Comparison of ENCODE assay signal across 11 cellular contexts in genomic region chr10:102595914-102596313, GRCh38. TPM values are rescaled to one million over a fixed set of nuclear protein-coding genes. Genes with fewer than 3 reads are reported as not detected.
DNase-seq lines count a peak whose midpoint lies in the region; ATAC-seq, FAIRE-seq and TF ChIP-seq lines count a peak whose summit lies in the region.
"Had no signal": no experiment of that assay in that cellular context is flagged by ENCODE, and none has a peak within 500 bp of the region (broad histone marks: within the 10 kb centered on the region; RNA-seq: fewer than 3 reads in every experiment).

No MANE protein-coding gene starts in this region.

- TF ChIP-seq CTCF in A549 (IDR thresholded peaks at IDR 0.05) = no peak
- TF ChIP-seq CTCF in neural crest cell (conservative IDR thresholded peaks at IDR 0.05) = no peak

- H3K4me1 Mint-ChIP-seq in neural crest cell = peaks cover 39% of the 10 kb centered on the region
- peaks cover 10% of the 10 kb centered on the region for H3K4me1 Mint-ChIP-seq in stimulated activated naive CD8-positive, alpha-beta T cell treated with anti-CD3 and anti-CD28 coated beads, Interleukin-15, amount 100 ng/mL, for 72 hours
- H3K4me1 Mint-ChIP-seq: T-cell had no signal

- 73% methylated on average over 4 of the region's 4 CpGs for WGBS in A549 (ENCODE audit: missing lambda C conversion rate)
- WGBS in HUES64 = 51% methylated on average over 4 of the region's 4 CpGs
- WGBS in ectodermal cell, 2 experiments = 73 to 76% methylated on average over 4 of the region's 4 CpGs

- H3K27ac Mint-ChIP-seq in neural crest cell (ENCODE audit: unreplicated experiment) = peak overlapping the region; percentile 75
- peak overlapping the region in 1 of 2 donors; percentile 54 for H3K27ac Mint-ChIP-seq in stimulated activated naive CD8-positive, alpha-beta T cell treated with anti-CD3 and anti-CD28 coated beads, Interleukin-15, amount 100 ng/mL, for 72 hours
- H3K27ac Mint-ChIP-seq: activated CD8-positive, alpha-beta T cell treated with anti-CD3 and anti-CD28 coated beads, Interleukin-2, amount 10 ng/mL, durations not matched to agents 7 days and 5 days; T-cell had no signal

- H3K36me3 ChIP-seq in HUES64 (ENCODE audit: insufficient read depth, low read length) = peaks cover 14% of the 10 kb centered on the region; the same call in 1 of the 2 replicates
- peaks cover 24% of the 10 kb centered on the region for H3K36me3 ChIP-seq in ectodermal cell (ENCODE audit: control insufficient read depth, insufficient read depth, low read length)

- no peaks in the 10 kb centered on the region for H3K27me3 Mint-ChIP-seq in neural crest cell (ENCODE audit: low read depth)
- H3K27me3 Mint-ChIP-seq in stimulated activated naive CD8-positive, alpha-beta T cell treated with anti-CD3 and anti-CD28 coated beads, Interleukin-15, amount 100 ng/mL, for 72 hours = no peaks in the 10 kb centered on the region
- H3K27me3 Mint-ChIP-seq: T-cell had no signal

- H3K27me3 ChIP-seq in HUES64 (ENCODE audit: insufficient read depth, low read length) = no peaks in the 10 kb centered on the region
- no peaks in the 10 kb centered on the region for H3K27me3 ChIP-seq in ectodermal cell (ENCODE audit: control insufficient read depth, insufficient read depth, low read length, poor library complexity, severe bottlenecking)
- H3K27me3 ChIP-seq: adrenal gland had no signal

- peaks cover 2% of the 10 kb centered on the region for H3K36me3 Mint-ChIP-seq in neural crest cell (ENCODE audit: low read depth)

- no peak for TF ChIP-seq RAD21 in A549 (conservative IDR thresholded peaks at IDR 0.05 in 1 of 2, IDR thresholded peaks at IDR 0.05 in 1 of 2)

- no peak for FAIRE-seq in A549 (lab: Jason Lieb, UNC)

- H3K9ac ChIP-seq in HUES64 (ENCODE audit: low read depth, low read length) = peak overlapping the region; percentile 4; the same call in 1 of the 2 replicates

- CTCF ChIA-PET in A549 (lab: Yijun Ruan, JAX) = interaction anchor here (0.7 to 10.7 kb wide), 21 partner anchors 9 to 367 kb away, joined by 3 to 60 read pairs (median 6); partner anchors contain the start of gene SUFU

- 0 out of 3 replicates have a peak, but pooled peaks cover 3% of the 10 kb centered on the region for H3K4me1 ChIP-seq in A549
- H3K4me1 ChIP-seq in HUES64 (ENCODE audit: insufficient read depth, low read length) = peaks cover 10% of the 10 kb centered on the region
- peaks cover 7% of the 10 kb centered on the region for H3K4me1 ChIP-seq in ectodermal cell (ENCODE audit: control insufficient read depth, insufficient read depth, low read length)

- H3K4me3 Mint-ChIP-seq in neural crest cell = no peak overlapping the region
- H3K4me3 Mint-ChIP-seq in stimulated activated naive CD8-positive, alpha-beta T cell treated with anti-CD3 and anti-CD28 coated beads, Interleukin-15, amount 100 ng/mL, for 72 hours = no peak overlapping the region
- H3K4me3 Mint-ChIP-seq: activated CD8-positive, alpha-beta T cell treated with anti-CD3 and anti-CD28 coated beads, Interleukin-2, amount 10 ng/mL, durations not matched to agents 7 days and 5 days; T-cell had no signal

- no peaks in the 10 kb centered on the region for H3K9me3 Mint-ChIP-seq in neural crest cell
- H3K9me3 Mint-ChIP-seq in stimulated activated naive CD8-positive, alpha-beta T cell treated with anti-CD3 and anti-CD28 coated beads, Interleukin-15, amount 100 ng/mL, for 72 hours = no peaks in the 10 kb centered on the region
- H3K9me3 Mint-ChIP-seq: T-cell had no signal

- H3K4me3 ChIP-seq in A549 = no peak overlapping the region
- H3K4me3 ChIP-seq in HUES64 (ENCODE audit: low read length) = no peak overlapping the region
- no peak overlapping the region for H3K4me3 ChIP-seq in ectodermal cell (ENCODE audit: insufficient read depth, low read depth, low read length)
- H3K4me3 ChIP-seq: adrenal gland had no signal

- TF ChIP-seq POLR2A in A549 (IDR thresholded peaks at IDR 0.05; ENCODE audit: low read length) = no peak

- no peak for TF ChIP-seq EP300 in A549 (IDR thresholded peaks at IDR 0.05)

- DNase-seq in A549 (ENCODE audit: low read depth in 1 of 2, low spot score in 1 of 2) = no peak
- DNase-seq in neural crest cell (ENCODE audit: low read depth, low spot score) = no peak
- DNase-seq in NCI-H2227 treated with DMSO at 0.1 percent for 48 hours (lab: John Stamatoyannopoulos, UW) = no peak
- DNase-seq in stimulated activated naive CD8-positive, alpha-beta T cell treated with anti-CD3 and anti-CD28 coated beads, Interleukin-15, amount 100 ng/mL, for 72 hours = no peak
- no peak for DNase-seq in NCI-H69 (lab: John Stamatoyannopoulos, UW)

- peak overlapping the region in 1 of 2 experiments; percentile 38; a peak in 1 of 6 replicates for H3K27ac ChIP-seq in A549
- H3K27ac ChIP-seq in HUES64 (ENCODE audit: low read depth, low read length) = peak overlapping the region; percentile 32; the same call in 1 of the 2 replicates
- H3K27ac ChIP-seq in ectodermal cell (ENCODE audit: insufficient read depth, low read depth, low read length, poor library complexity, severe bottlenecking) = peak overlapping the region; percentile 39

- POLR2A ChIA-PET in A549 (lab: Yijun Ruan, JAX) = interaction anchor here (1.1 to 1.3 kb wide), 2 partner anchors 12 to 46 kb away, joined by 3 to 4 read pairs; no protein-coding TSS in a partner anchor

- no peaks in the 10 kb centered on the region for H3K9me3 ChIP-seq in A549
- H3K9me3 ChIP-seq in HUES64 (ENCODE audit: insufficient read depth, low read depth, low read length) = no peaks in the 10 kb centered on the region
- no peaks in the 10 kb centered on the region for H3K9me3 ChIP-seq in ectodermal cell (ENCODE audit: control insufficient read depth, low read length)
- H3K9me3 ChIP-seq: adrenal gland had no signal

- H3K4me2 ChIP-seq in A549 = no peak overlapping the region

- ATAC-seq in A549 = peak; percentile 22 to 27; a peak in 3 of 6 replicates
- ATAC-seq in GM21737 (IDR thresholded peaks at IDR 0.05; ENCODE audit: unreplicated experiment) = no peak
- no peak for ATAC-seq in stimulated activated naive CD8-positive, alpha-beta T cell treated with anti-CD3 and anti-CD28 coated beads, Interleukin-15, amount 100 ng/mL, for 72 hours

TF ChIP-seq in A549, 52 proteins besides CTCF, POLR2A, EP300 and RAD21:
- TF ChIP-seq REST (IDR thresholded peaks at IDR 0.05) (no peak), CHD2 (IDR thresholded peaks at IDR 0.05; ENCODE audit: low read length, partially characterized antibody) (no peak), FOSB (CRISPR knock-in tag; IDR thresholded peaks at IDR 0.05) (no peak), NPAS2 (CRISPR knock-in tag; IDR thresholded peaks at IDR 0.05; ENCODE audit: borderline replicate concordance) (no peak), BHLHE40 (IDR thresholded peaks at IDR 0.05; ENCODE audit: low read depth, low read length) (no peak), JUNB (IDR thresholded peaks at IDR 0.05) (no peak), FOXS1 (CRISPR knock-in tag; IDR thresholded peaks at IDR 0.05) (no peak), SREBF2 (IDR thresholded peaks at IDR 0.05) (no peak), MAZ (IDR thresholded peaks at IDR 0.05; ENCODE audit: borderline replicate concordance, low read depth, low read length) (no peak), CBX8 (IDR thresholded peaks at IDR 0.05) (no peak), MAFK (IDR thresholded peaks at IDR 0.05; ENCODE audit: partially characterized antibody) (no peak)

RNA-seq across cellular contexts. Expression of gene TRIM8, which starts 48.4 kb away (rescaled TPM):
- 26.6 and 32.5 TPM in 2 replicates for polyA plus RNA-seq in A549 (2011; rRNA removed)
- 40.1 and 46.5 TPM in 2 replicates for polyA plus RNA-seq in A549 (2012; cell fraction: cytosol; rRNA removed)
- polyA plus RNA-seq in A549 (2012; cell fraction: nucleus; rRNA removed) = 35.8 and 42.5 TPM in 2 replicates
- 21.1 to 22.8 TPM (median 21.2 TPM) in 3 replicates for polyA plus RNA-seq in A549 (2017; fragmentation: RNase III; extraction: RNeasy Plus Mini Kit Qiagen cat#74134 plus additional on column Dnase treatment)
- polyA minus RNA-seq in A549 (2011; rRNA and poly(A)+ RNA removed) = 15.5 and 25.4 TPM in 2 replicates
- 25.3 TPM for polyA plus RNA-seq in HUES64 (2013, experiment 1 of 2)
- polyA plus RNA-seq in HUES64 (2013, experiment 2 of 2) = 23.8 TPM
- 61.1 TPM for polyA plus RNA-seq in ectodermal cell (2013, experiment 1 of 4)
- 59.1 TPM for polyA plus RNA-seq in ectodermal cell (2013, experiment 2 of 4)
- polyA plus RNA-seq in ectodermal cell (2013, experiment 3 of 4) = 48.5 TPM
- polyA plus RNA-seq in ectodermal cell (2013, experiment 4 of 4) = 46.9 TPM
- total RNA-seq in neural crest cell = 76.9 and 82.8 TPM in 2 replicates

Comparison
In these comparisons a context has a peak if more than half of its experiments do, and no peak if none do; other contexts are left out.
1. ATAC-seq: peak in A549 (2 of 2); none in GM21737 (single experiment) and stimulated activated naive CD8-positive, alpha-beta T cell treated with anti-CD3 and anti-CD28 coated beads, Interleukin-15, amount 100 ng/mL, for 72 hours (single experiment).